ENCODE assay signal across 5 cellular contexts in genomic region chr6:1591926-1592325, GRCh38. TPM values are rescaled to one million over a fixed set of nuclear protein-coding genes. Genes with fewer than 3 reads are reported as not detected.
"Had no signal": no experiment of that assay in that cellular context is flagged by ENCODE, and none has a peak within 500 bp of the region (broad histone marks: within the 10 kb centered on the region; RNA-seq: fewer than 3 reads in every experiment).

No MANE protein-coding gene starts in this region.

- H3K9me3 Mint-ChIP-seq: GM23338, H9 had no signal

- H3K4me3 ChIP-seq: GM23338, K562 had no signal

- H3K4me3 Mint-ChIP-seq: GM23338, H9 had no signal

- H3K27ac Mint-ChIP-seq: GM23338, H9 had no signal

- ATAC-seq: GM23338, K562 had no signal

- DNase-seq: H9, HCEC 1CT, IMR-90 had no signal

RNA-seq across cellular contexts. Expression of gene FOXC1, which starts 17.8 kb away (rescaled TPM):
- total RNA-seq: H9, K562 had no signal
